ENCODE assay signal across 27 cellular contexts in the genomic region with DNA sequence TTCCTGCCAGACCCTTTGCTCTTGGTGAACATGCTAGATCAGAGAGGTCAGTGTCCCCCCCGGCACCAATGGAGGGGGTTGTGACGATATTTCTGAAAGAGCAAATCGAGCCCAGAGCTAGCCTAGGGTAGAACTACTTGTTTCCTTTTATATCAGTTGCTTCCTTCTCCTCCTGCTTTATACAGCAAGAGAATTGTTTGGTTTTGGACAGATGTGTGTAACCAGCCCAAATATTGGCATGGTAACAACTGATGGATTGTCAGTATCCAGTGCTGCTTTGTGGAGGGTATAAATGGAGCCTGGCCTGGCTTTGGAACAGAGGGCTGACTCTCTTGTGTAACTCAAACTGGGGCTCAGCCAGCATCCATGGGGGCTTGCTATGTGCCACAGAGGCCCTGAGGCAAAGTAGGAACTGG. TPM values are rescaled to one million over a fixed set of nuclear protein-coding genes. Genes with fewer than 3 reads are reported as not detected.
DNase-seq lines count a peak whose midpoint lies in the region; ATAC-seq, FAIRE-seq and TF ChIP-seq lines count a peak whose summit lies in the region.
"Had no signal": no experiment of that assay in that cellular context is flagged by ENCODE, and none has a peak within 500 bp of the region (broad histone marks: within the 10 kb centered on the region; RNA-seq: fewer than 3 reads in every experiment).

No MANE protein-coding gene starts in this region.

- CTCF ChIA-PET in HepG2 (lab: Yijun Ruan, JAX; ENCODE audit: low intra/inter-chr PET ratio, low total read pairs), result no interaction called here

- H3K27me3 ChIP-seq in right lobe of liver, result no peaks in the 10 kb centered on the region
- no peaks in the 10 kb centered on the region for H3K27me3 ChIP-seq in HepG2 (ENCODE audit: control insufficient read depth in 1 of 2, insufficient read depth in 2 of 2, low read length in 2 of 2)
- no peaks in the 10 kb centered on the region for H3K27me3 ChIP-seq in tibial nerve
- H3K27me3 ChIP-seq: heart left ventricle, MG63, uterus had no signal

- DNase-seq in right lobe of liver, result no peak
- DNase-seq in HepG2 (ENCODE audit: low spot score), result no peak
- peak; percentile 99 for DNase-seq in globus pallidus (ENCODE audit: low spot score)
- peak; percentile 79 for DNase-seq in middle frontal gyrus (ENCODE audit: extremely low spot score, low spot score)
- no peak for DNase-seq in tibial nerve (ENCODE audit: low spot score in 2 of 2)
- no peak for DNase-seq in A172 (ENCODE audit: low spot score)
- DNase-seq in activated T-cell treated with anti-CD3 and anti-CD28 coated beads for 4 hours, result no peak
- DNase-seq: activated CD4-positive, alpha-beta memory T cell treated with anti-CD3 and anti-CD28 coated beads, Interleukin-2, amount 10 ng/mL, durations not matched to agents 7 days and 5 days; activated effector memory CD4-positive, alpha-beta T cell treated with anti-CD3 and anti-CD28 coated beads, Interleukin-2, amount 50 U/mL, for 16 hours; GDM1; heart left ventricle; HFFc6; MG63; mucosa of descending colon; NCI-H1417; NCI-H2081; NCI-H446; SIG-M5; T-cell; uterus had no signal

- FAIRE-seq in HepG2 (lab: Jason Lieb, UNC), result no peak
- FAIRE-seq: A549, endometrium, GM18507 had no signal

- in situ Hi-C loops in HepG2 (cut with HindIII; ENCODE audit: extremely low pct_ligation_motif_present, low pct_unique_long_range_greater_than_20kb), result no loop called here

- H3K4me3 ChIP-seq in right lobe of liver, result no peak overlapping the region
- no peak overlapping the region for H3K4me3 ChIP-seq in HepG2 (replicated peaks in 1 of 3; ENCODE audit: insufficient read depth in 1 of 3, low read depth in 2 of 3, low read length in 3 of 3)
- H3K4me3 ChIP-seq in tibial nerve, result no peak overlapping the region
- H3K4me3 ChIP-seq: A549, GM23338, heart left ventricle, MG63, mucosa of descending colon, skin epidermis, uterus had no signal

- TF ChIP-seq RAD21 in HepG2 (CRISPR knock-in tag; IDR thresholded peaks at IDR 0.05), result no peak

- ATAC-seq in right lobe of liver (peak; percentile 11 to 52 (median 36)), HepG2 (no peak), GM18511 (IDR thresholded peaks at IDR 0.05; ENCODE audit: unreplicated experiment) (no peak)
- ATAC-seq: A549; activated CD4-positive, CD25-positive, alpha-beta regulatory T cell treated with anti-CD3 and anti-CD28 coated beads, Interleukin-2, amount 50 U/mL, for 24 hours; GM23338; mucosa of descending colon; T-cell had no signal

- peaks cover 0 to 9% (median 0%) of the 10 kb centered on the region in 4 donors for H3K4me1 ChIP-seq in right lobe of liver
- H3K4me1 ChIP-seq in HepG2 (ENCODE audit: insufficient read depth, low read length), result no peaks in the 10 kb centered on the region
- peaks cover 0 to 30% (median 10%) of the 10 kb centered on the region in 4 donors for H3K4me1 ChIP-seq in tibial nerve
- H3K4me1 ChIP-seq: A549, uterus had no signal

- H3K27ac ChIP-seq in right lobe of liver (no peak overlapping the region), HepG2 (ENCODE audit: extremely low read length, insufficient read depth, low read length) (no peak overlapping the region), tibial nerve (peak overlapping the region in 3 of 4 donors; percentile 41 to 88 (median 66))
- H3K27ac ChIP-seq: A549, heart left ventricle, skin epidermis, uterus had no signal

- H4K20me1 ChIP-seq in HepG2 (ENCODE audit: insufficient read depth, low read length), result no peaks in the 10 kb centered on the region

- no peak overlapping the region for H3K4me2 ChIP-seq in HepG2 (ENCODE audit: low read depth, low read length)
- H3K4me2 ChIP-seq: A549, GM23338 had no signal

- H2AFZ ChIP-seq in HepG2 (ENCODE audit: low read length), result no peak overlapping the region
- H2AFZ ChIP-seq: GM23338 had no signal

- 91% methylated on average over 3 of the region's 3 CpGs for WGBS in right lobe of liver (ENCODE audit: insufficient coverage, low coverage, low lambda C conversion rate, missing lambda C conversion rate)
- WGBS in HepG2 (ENCODE audit: low lambda C conversion rate), result 97% methylated on average over 3 of the region's 3 CpGs
- 49 to 56% methylated on average over 3 of the region's 3 CpGs for WGBS in tibial nerve, 2 donors

- H3K36me3 ChIP-seq in right lobe of liver, result peaks cover 11 to 80% (median 45%) of the 10 kb centered on the region in 4 donors
- peaks cover 24 to 86% of the 10 kb centered on the region in 2 experiments for H3K36me3 ChIP-seq in HepG2 (replicated peaks in 1 of 2; ENCODE audit: control insufficient read depth in 1 of 2, insufficient read depth in 2 of 2, low read length in 2 of 2)
- peaks cover 0 to 83% (median 1%) of the 10 kb centered on the region in 3 donors for H3K36me3 ChIP-seq in tibial nerve
- H3K36me3 ChIP-seq: uterus had no signal

- POLR2A ChIA-PET in HepG2 (lab: Yijun Ruan, JAX), result no interaction called here

- no TSS peak for BruUV-seq in HepG2 (replicated peaks; lab: Mats Ljungman, UMichigan)

- H3K9ac ChIP-seq in HepG2 (ENCODE audit: insufficient read depth, low read depth, low read length), result no peak overlapping the region

- peaks cover 3% of the 10 kb centered on the region for H3K79me2 ChIP-seq in HepG2 (ENCODE audit: insufficient read depth, low read length)

- H3K9me3 ChIP-seq in right lobe of liver (no peaks in the 10 kb centered on the region), HepG2 (ENCODE audit: low read length) (no peaks in the 10 kb centered on the region), tibial nerve (no peaks in the 10 kb centered on the region)
- H3K9me3 ChIP-seq: A549, heart left ventricle, MG63, mucosa of descending colon, uterus had no signal

- intact Hi-C loops in right lobe of liver (cut with DNase I), result no loop called here
- intact Hi-C loops in HepG2 (cut with micrococcal nuclease; ENCODE audit: unreplicated experiment), result no loop called here

- TF ChIP-seq EP300 in HepG2 (IDR thresholded peaks at IDR 0.05; ENCODE audit: low read depth in 2 of 2, low read length in 2 of 2) (no peak), HepG2 (CRISPR knock-in tag; IDR thresholded peaks at IDR 0.05; ENCODE audit: borderline replicate concordance) (no peak), tibial nerve (IDR thresholded peaks at IDR 0.05) (peak in 1 of 2 donors; percentile 47)

- no peak for TF ChIP-seq CTCF in right lobe of liver (IDR thresholded peaks at IDR 0.05)
- no peak for TF ChIP-seq CTCF in HepG2 (CRISPR knock-in tag; IDR thresholded peaks at IDR 0.05)
- no peak for TF ChIP-seq CTCF in tibial nerve (IDR thresholded peaks at IDR 0.05)

- no peak for TF ChIP-seq POLR2A in right lobe of liver (IDR thresholded peaks at IDR 0.05)
- TF ChIP-seq POLR2A in HepG2 (IDR thresholded peaks at IDR 0.05; ENCODE audit: insufficient read depth in 1 of 2, low read depth in 2 of 2, low read length in 2 of 2), result no peak
- TF ChIP-seq POLR2A in tibial nerve (IDR thresholded peaks at IDR 0.05), result no peak

RNA-seq across cellular contexts. Expression of a gene that starts 27.2 kb away (rescaled TPM):
- total RNA-seq in right lobe of liver (10 to 100 TPM; 40.7 to 71.1 (median 59.8) TPM), HepG2 (2016; rRNA removed; fragmentation: Illumina TruSeq; extraction: Trizol) (29.3 and 58.2 TPM in 2 replicates), tibial nerve (100 to 1,000 TPM; 102 to 128 (median 108) TPM)
- total RNA-seq in HepG2 (2016; cell fraction: cytosol; rRNA removed; fragmentation: Illumina TruSeq; extraction: Trizol; ENCODE audit: low read depth), result 12.4 and 14.5 TPM in 2 replicates
- total RNA-seq in HepG2 (2016; cell fraction: insoluble cytoplasmic fraction; rRNA removed; fragmentation: Illumina TruSeq; extraction: Trizol), result 28.7 and 54.5 TPM in 2 replicates
- 20.0 and 22.0 TPM in 2 replicates for total RNA-seq in HepG2 (2016; cell fraction: membrane; rRNA removed; fragmentation: Illumina TruSeq; extraction: Trizol)
- total RNA-seq in HepG2 (2016; cell fraction: nucleus; rRNA removed; fragmentation: Illumina TruSeq; extraction: Trizol), result 37.1 and 41.6 TPM in 2 replicates
- polyA plus RNA-seq in HepG2 (2011; rRNA removed), result 60.1 and 63.5 TPM in 2 replicates
- 48.1 and 49.3 TPM in 2 replicates for polyA plus RNA-seq in HepG2 (2011; cell fraction: cytosol; rRNA removed)
- 116 and 118 TPM in 2 replicates for polyA plus RNA-seq in HepG2 (2011; cell fraction: nucleus; rRNA removed)
- 46.7 and 52.1 TPM in 2 replicates for polyA plus RNA-seq in HepG2 (2012)
- 14.2 and 16.4 TPM in 2 replicates for polyA plus RNA-seq in HepG2 (2016; cell fraction: cytosol; fragmentation: Illumina TruSeq; extraction: Trizol; ENCODE audit: low read depth)
- 117 and 119 TPM in 2 replicates for polyA plus RNA-seq in HepG2 (2016; cell fraction: insoluble cytoplasmic fraction; fragmentation: Illumina TruSeq; extraction: Trizol; ENCODE audit: low read depth)
- 22.7 and 27.4 TPM in 2 replicates for polyA plus RNA-seq in HepG2 (2016; cell fraction: membrane; fragmentation: Illumina TruSeq; extraction: Trizol; ENCODE audit: low read depth)
- polyA plus RNA-seq in HepG2 (2016; cell fraction: nucleus; fragmentation: Illumina TruSeq; extraction: Trizol; ENCODE audit: insufficient read depth, low read depth), result 118 and 124 TPM in 2 replicates
- polyA minus RNA-seq in HepG2 (2011; rRNA and poly(A)+ RNA removed; ENCODE audit: low replicate concordance), result 89.7 and 117 TPM in 2 replicates
- polyA minus RNA-seq in HepG2 (2011; cell fraction: cytosol; rRNA and poly(A)+ RNA removed), result 36.7 and 43.3 TPM in 2 replicates
- 56.4 and 70.6 TPM in 2 replicates for polyA minus RNA-seq in HepG2 (2011; cell fraction: nucleus; rRNA and poly(A)+ RNA removed)
- 30.7 TPM in 2 replicates for total RNA-seq in A172 (2014; rRNA removed; shearing (Covaris generic))

RNA-seq across cellular contexts. Expression of a gene that starts 28.6 kb away (rescaled TPM):
- total RNA-seq in right lobe of liver (1 to 10 TPM in 5 of 6 experiments, under 1 TPM in 1; 0.43 to 4.2 (median 1.6) TPM), HepG2 (2016; rRNA removed; fragmentation: Illumina TruSeq; extraction: Trizol) (3.1 and 5.5 TPM in 2 replicates), tibial nerve (10 to 100 TPM in 3 of 4 donors, 1 to 10 TPM in 1; 1.2 to 45.9 (median 28.7) TPM)
- 1.2 TPM in 2 replicates for total RNA-seq in HepG2 (2016; cell fraction: cytosol; rRNA removed; fragmentation: Illumina TruSeq; extraction: Trizol; ENCODE audit: low read depth)
- total RNA-seq in HepG2 (2016; cell fraction: insoluble cytoplasmic fraction; rRNA removed; fragmentation: Illumina TruSeq; extraction: Trizol), result 3.8 and 4.8 TPM in 2 replicates
- 1.7 and 2.0 TPM in 2 replicates for total RNA-seq in HepG2 (2016; cell fraction: membrane; rRNA removed; fragmentation: Illumina TruSeq; extraction: Trizol)
- 5.3 and 5.7 TPM in 2 replicates for total RNA-seq in HepG2 (2016; cell fraction: nucleus; rRNA removed; fragmentation: Illumina TruSeq; extraction: Trizol)
- 2.3 and 2.4 TPM in 2 replicates for polyA plus RNA-seq in HepG2 (2011; rRNA removed)
- 1.00 and 1.3 TPM in 2 replicates for polyA plus RNA-seq in HepG2 (2011; cell fraction: cytosol; rRNA removed)
- 10.3 and 12.4 TPM in 2 replicates for polyA plus RNA-seq in HepG2 (2011; cell fraction: nucleus; rRNA removed)
- polyA plus RNA-seq in HepG2 (2012), result 2.3 and 2.6 TPM in 2 replicates
- polyA plus RNA-seq in HepG2 (2016; cell fraction: cytosol; fragmentation: Illumina TruSeq; extraction: Trizol; ENCODE audit: low read depth), result 1.4 TPM in 2 replicates
- polyA plus RNA-seq in HepG2 (2016; cell fraction: insoluble cytoplasmic fraction; fragmentation: Illumina TruSeq; extraction: Trizol; ENCODE audit: low read depth), result 3.3 and 4.2 TPM in 2 replicates
- polyA plus RNA-seq in HepG2 (2016; cell fraction: membrane; fragmentation: Illumina TruSeq; extraction: Trizol; ENCODE audit: low read depth), result 1.9 and 2.2 TPM in 2 replicates
- polyA plus RNA-seq in HepG2 (2016; cell fraction: nucleus; fragmentation: Illumina TruSeq; extraction: Trizol; ENCODE audit: insufficient read depth, low read depth), result 11.9 and 12.0 TPM in 2 replicates
- 0.68 and 5.4 TPM in 2 replicates for polyA minus RNA-seq in HepG2 (2011; rRNA and poly(A)+ RNA removed; ENCODE audit: low replicate concordance)
- 0.40 and 1.1 TPM in 2 replicates for polyA minus RNA-seq in HepG2 (2011; cell fraction: cytosol; rRNA and poly(A)+ RNA removed)
- 7.0 TPM in 2 replicates for polyA minus RNA-seq in HepG2 (2011; cell fraction: nucleus; rRNA and poly(A)+ RNA removed)
- 0.78 and 1.3 TPM in 2 replicates for total RNA-seq in A172 (2014; rRNA removed; shearing (Covaris generic))

RNA-seq across cellular contexts. Expression of a gene that starts 29.3 kb away (rescaled TPM):
- 100 to 1,000 TPM in 4 of 6 experiments, 10 to 100 TPM in 2; 84.2 to 186 (median 126) TPM for total RNA-seq in right lobe of liver
- total RNA-seq in HepG2 (2016; rRNA removed; fragmentation: Illumina TruSeq; extraction: Trizol), result 100 and 114 TPM in 2 replicates
- total RNA-seq in HepG2 (2016; cell fraction: cytosol; rRNA removed; fragmentation: Illumina TruSeq; extraction: Trizol; ENCODE audit: low read depth), result 117 and 120 TPM in 2 replicates
- 104 and 128 TPM in 2 replicates for total RNA-seq in HepG2 (2016; cell fraction: insoluble cytoplasmic fraction; rRNA removed; fragmentation: Illumina TruSeq; extraction: Trizol)
- total RNA-seq in HepG2 (2016; cell fraction: membrane; rRNA removed; fragmentation: Illumina TruSeq; extraction: Trizol), result 188 and 189 TPM in 2 replicates
- total RNA-seq in HepG2 (2016; cell fraction: nucleus; rRNA removed; fragmentation: Illumina TruSeq; extraction: Trizol), result 45.9 and 47.2 TPM in 2 replicates
- polyA plus RNA-seq in HepG2 (2011; rRNA removed), result 60.7 and 83.0 TPM in 2 replicates
- polyA plus RNA-seq in HepG2 (2011; cell fraction: cytosol; rRNA removed), result 47.8 and 57.9 TPM in 2 replicates
- 10.1 and 17.2 TPM in 2 replicates for polyA plus RNA-seq in HepG2 (2011; cell fraction: nucleus; rRNA removed)
- 66.7 and 86.2 TPM in 2 replicates for polyA plus RNA-seq in HepG2 (2012)
- 136 and 156 TPM in 2 replicates for polyA plus RNA-seq in HepG2 (2016; cell fraction: cytosol; fragmentation: Illumina TruSeq; extraction: Trizol; ENCODE audit: low read depth)
- polyA plus RNA-seq in HepG2 (2016; cell fraction: insoluble cytoplasmic fraction; fragmentation: Illumina TruSeq; extraction: Trizol; ENCODE audit: low read depth), result 144 and 157 TPM in 2 replicates
- polyA plus RNA-seq in HepG2 (2016; cell fraction: membrane; fragmentation: Illumina TruSeq; extraction: Trizol; ENCODE audit: low read depth), result 185 and 196 TPM in 2 replicates
- polyA plus RNA-seq in HepG2 (2016; cell fraction: nucleus; fragmentation: Illumina TruSeq; extraction: Trizol; ENCODE audit: insufficient read depth, low read depth), result 78.4 and 88.1 TPM in 2 replicates
- 5.8 and 12.6 TPM in 2 replicates for polyA minus RNA-seq in HepG2 (2011; rRNA and poly(A)+ RNA removed; ENCODE audit: low replicate concordance)
- 13.1 and 13.5 TPM in 2 replicates for polyA minus RNA-seq in HepG2 (2011; cell fraction: cytosol; rRNA and poly(A)+ RNA removed)
- 11.3 and 13.7 TPM in 2 replicates for polyA minus RNA-seq in HepG2 (2011; cell fraction: nucleus; rRNA and poly(A)+ RNA removed)
- 10 to 100 TPM; 22.9 to 46.9 (median 32.7) TPM for total RNA-seq in tibial nerve
- 179 and 181 TPM in 2 replicates for total RNA-seq in A172 (2014; rRNA removed; shearing (Covaris generic))

RNA-seq across cellular contexts. Expression of a gene that starts 39.9 kb away (rescaled TPM):
- total RNA-seq in right lobe of liver (100 to 1,000 TPM; 276 to 535 (median 474) TPM), HepG2 (2016; rRNA removed; fragmentation: Illumina TruSeq; extraction: Trizol) (476 and 882 TPM in 2 replicates), tibial nerve (100 to 1,000 TPM; 168 to 290 (median 214) TPM)
- total RNA-seq in HepG2 (2016; cell fraction: cytosol; rRNA removed; fragmentation: Illumina TruSeq; extraction: Trizol; ENCODE audit: low read depth), result 310 and 329 TPM in 2 replicates
- 469 and 893 TPM in 2 replicates for total RNA-seq in HepG2 (2016; cell fraction: insoluble cytoplasmic fraction; rRNA removed; fragmentation: Illumina TruSeq; extraction: Trizol)
- 263 and 284 TPM in 2 replicates for total RNA-seq in HepG2 (2016; cell fraction: membrane; rRNA removed; fragmentation: Illumina TruSeq; extraction: Trizol)
- 653 and 716 TPM in 2 replicates for total RNA-seq in HepG2 (2016; cell fraction: nucleus; rRNA removed; fragmentation: Illumina TruSeq; extraction: Trizol)
- 720 and 780 TPM in 2 replicates for polyA plus RNA-seq in HepG2 (2011; rRNA removed)
- 860 and 980 TPM in 2 replicates for polyA plus RNA-seq in HepG2 (2011; cell fraction: cytosol; rRNA removed)
- polyA plus RNA-seq in HepG2 (2011; cell fraction: nucleus; rRNA removed), result 242 and 249 TPM in 2 replicates
- polyA plus RNA-seq in HepG2 (2012), result 536 and 675 TPM in 2 replicates
- 356 and 376 TPM in 2 replicates for polyA plus RNA-seq in HepG2 (2016; cell fraction: cytosol; fragmentation: Illumina TruSeq; extraction: Trizol; ENCODE audit: low read depth)
- polyA plus RNA-seq in HepG2 (2016; cell fraction: insoluble cytoplasmic fraction; fragmentation: Illumina TruSeq; extraction: Trizol; ENCODE audit: low read depth), result 548 and 588 TPM in 2 replicates
- 269 and 288 TPM in 2 replicates for polyA plus RNA-seq in HepG2 (2016; cell fraction: membrane; fragmentation: Illumina TruSeq; extraction: Trizol; ENCODE audit: low read depth)
- polyA plus RNA-seq in HepG2 (2016; cell fraction: nucleus; fragmentation: Illumina TruSeq; extraction: Trizol; ENCODE audit: insufficient read depth, low read depth), result 1,346 and 1,446 TPM in 2 replicates
- polyA minus RNA-seq in HepG2 (2011; rRNA and poly(A)+ RNA removed; ENCODE audit: low replicate concordance), result 378 and 425 TPM in 2 replicates
- 221 and 246 TPM in 2 replicates for polyA minus RNA-seq in HepG2 (2011; cell fraction: cytosol; rRNA and poly(A)+ RNA removed)
- polyA minus RNA-seq in HepG2 (2011; cell fraction: nucleus; rRNA and poly(A)+ RNA removed), result 88.7 and 104 TPM in 2 replicates
- total RNA-seq in A172 (2014; rRNA removed; shearing (Covaris generic)), result 567 and 593 TPM in 2 replicates

Comparison
In these comparisons a context has a peak if more than half of its experiments do, and no peak if none do; other contexts are left out.
1. ATAC-seq: peak in right lobe of liver (4 of 4); none in HepG2 (single experiment) and GM18511 (single experiment).
2. DNase-seq: peak in globus pallidus (single experiment) and middle frontal gyrus (single experiment); none in right lobe of liver (0 of 3), HepG2 (single experiment), tibial nerve (0 of 2), A172 (single experiment) and activated T-cell treated with anti-CD3 and anti-CD28 coated beads for 4 hours (single experiment).
3. H3K27ac ChIP-seq: peak in tibial nerve (3 of 4); none in right lobe of liver (0 of 3) and HepG2 (single experiment).